ENCODE assay signal across 15 cellular contexts in the genomic region with DNA sequence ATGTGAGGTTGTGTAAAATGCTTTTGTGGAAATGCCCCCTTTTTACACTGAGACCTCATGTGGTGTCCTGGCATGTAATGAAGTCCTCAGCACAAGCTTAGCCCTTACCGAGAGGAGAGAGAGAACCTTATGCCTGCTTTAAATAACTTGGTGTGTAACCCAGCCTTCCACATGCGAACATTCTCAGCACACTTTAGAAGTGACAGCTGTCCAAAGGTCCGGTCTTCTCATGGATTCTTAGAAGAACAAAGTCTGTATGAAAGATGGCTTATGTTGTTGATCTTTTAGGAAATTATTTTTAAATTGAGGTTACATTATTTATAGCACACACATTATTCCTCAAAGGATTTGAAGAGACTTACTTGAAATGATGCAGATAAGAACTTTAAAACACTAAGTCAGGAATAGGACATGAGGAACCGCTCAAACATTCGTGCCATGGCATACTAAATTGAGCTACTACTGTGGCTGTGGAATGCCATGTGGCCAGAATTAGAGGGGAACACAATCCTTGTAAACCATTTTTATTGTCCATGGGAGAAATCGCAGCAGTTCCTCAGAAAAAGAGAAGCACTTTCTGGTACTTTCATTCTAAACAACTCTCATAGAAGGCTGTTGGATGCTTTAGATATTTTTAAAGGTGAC.
"Had no signal": no experiment of that assay in that cellular context is flagged by ENCODE, and none has a peak within 500 bp of the region (broad histone marks: within the 10 kb centered on the region; RNA-seq: fewer than 3 reads in every experiment).

No MANE protein-coding gene starts in this region.

- H3K27ac ChIP-seq: left lung, neutrophil, right lobe of liver, SK-N-MC, WERI-Rb-1 had no signal

- H3K36me3 ChIP-seq: neutrophil, right lobe of liver had no signal

- H3K27me3 ChIP-seq: left lung, neutrophil, right lobe of liver had no signal

- DNase-seq: activated CD4-positive, alpha-beta memory T cell treated with anti-CD3 and anti-CD28 coated beads, Interleukin-2, amount 10 ng/mL, durations not matched to agents 7 days and 5 days; activated CD4-positive, alpha-beta T cell treated with anti-CD3 and anti-CD28 coated beads for 36 hours; activated naive CD8-positive, alpha-beta T cell treated with anti-CD3 and anti-CD28 coated beads, Interleukin-2, amount 50 U/mL, for 24 hours; caudate nucleus; cortex of kidney; effector memory CD4-positive, alpha-beta T cell; left lung; mesenchymal stem cell; right lobe of liver; stimulated activated CD4-positive, alpha-beta T cell treated with anti-CD3 and anti-CD28 coated beads, Interleukin-12 subunit alpha, Interleukin-12 subunit beta, amount 100 ng/mL, for 4 hours; substantia nigra; T-helper 1 cell; WERI-Rb-1 had no signal

- H3K9me3 ChIP-seq: left lung, neutrophil, right lobe of liver had no signal

- ATAC-seq: activated CD4-positive, alpha-beta T cell treated with anti-CD3 and anti-CD28 coated beads for 36 hours; activated naive CD8-positive, alpha-beta T cell treated with anti-CD3 and anti-CD28 coated beads, Interleukin-2, amount 50 U/mL, for 24 hours; left lung; right lobe of liver had no signal

- H3K4me3 ChIP-seq: left lung, right lobe of liver, SK-N-MC had no signal

- H3K4me1 ChIP-seq: right lobe of liver had no signal
